ENCODE assay signal across 34 cellular contexts in genomic region chr16:47072158-47072557, GRCh38.
"Had no signal": no experiment of that assay in that cellular context is flagged by ENCODE, and none has a peak within 500 bp of the region (broad histone marks: within the 10 kb centered on the region; RNA-seq: fewer than 3 reads in every experiment).

No MANE protein-coding gene starts in this region.

- H3K4me3 ChIP-seq: adrenal gland, ascending aorta, body of pancreas, breast epithelium, cardiac muscle cell had no signal

- H3K4me1 ChIP-seq: adrenal gland, ascending aorta, body of pancreas, breast epithelium had no signal

- H3K9me3 ChIP-seq: adrenal gland, ascending aorta, body of pancreas, breast epithelium had no signal

- H3K27me3 ChIP-seq: adrenal gland, ascending aorta, body of pancreas, brain microvascular endothelial cell, breast epithelium, cardiac muscle cell had no signal

- FAIRE-seq: astrocyte, bronchial epithelial cell had no signal

- DNase-seq: activated effector memory CD4-positive, alpha-beta T cell treated with anti-CD3 and anti-CD28 coated beads, Interleukin-2, amount 50 U/mL, for 16 hours; activated effector memory CD4-positive, alpha-beta T cell treated with Interleukin-2 at 50 U/mL for 16 hours; activated gamma-delta T cell; activated gamma-delta T cell treated with Interleukin-2 at 50 U/mL for 16 hours; activated naive CD4-positive, alpha-beta T cell; activated naive CD4-positive, alpha-beta T cell treated with anti-CD3 and anti-CD28 coated beads for 36 hours; activated naive CD4-positive, alpha-beta T cell treated with anti-CD3 and anti-CD28 coated beads, Interleukin-2, amount 10 ng/mL, durations not matched to agents 7 days and 5 days; activated naive CD4-positive, alpha-beta T cell treated with anti-CD3 and anti-CD28 coated beads, Interleukin-2, amount 50 U/mL, for 16 hours; activated naive CD4-positive, alpha-beta T cell treated with Interleukin-2 at 50 U/mL for 16 hours; activated naive CD8-positive, alpha-beta T cell treated with anti-CD3 and anti-CD28 coated beads for 36 hours; activated naive CD8-positive, alpha-beta T cell treated with anti-CD3 and anti-CD28 coated beads, Interleukin-2, amount 10 ng/mL, durations not matched to agents 7 days and 5 days; activated naive CD8-positive, alpha-beta T cell treated with anti-CD3 and anti-CD28 coated beads, Interleukin-2, amount 50 U/mL, for 24 hours; activated T-cell treated with anti-CD3 and anti-CD28 coated beads, Interleukin-2, amount 50 U/mL, for 1 hour; activated T-cell treated with anti-CD3 and anti-CD28 coated beads, Interleukin-2, amount 50 U/mL, for 24 hours; activated T-cell treated with anti-CD3 and anti-CD28 coated beads, Interleukin-2, amount 50 U/mL, for 4 hours; activated T-cell treated with anti-CD3 and anti-CD28 coated beads, Interleukin-2, amount 50 U/mL, for 48 hours; activated T-cell treated with anti-CD3 and anti-CD28 coated beads, Interleukin-2, amount 50 U/mL, for 72 hours; adrenal gland; amniotic stem cell; amygdala; anterior cingulate cortex; aorta; body of pancreas; brain microvascular endothelial cell; caudate nucleus; central memory CD4-positive, alpha-beta T cell; cerebellar nuclear complex had no signal

- ATAC-seq: activated naive CD4-positive, alpha-beta T cell treated with anti-CD3 and anti-CD28 coated beads, Interleukin-2, amount 50 U/mL, for 72 hours; activated naive CD8-positive, alpha-beta T cell treated with anti-CD3 and anti-CD28 coated beads, Interleukin-2, amount 50 U/mL, for 24 hours; activated T-cell treated with anti-CD3 and anti-CD28 coated beads, Interleukin-2, amount 50 U/mL, for 4 hours; activated T-cell treated with anti-CD3 and anti-CD28 coated beads, Interleukin-2, amount 50 U/mL, for 72 hours; activated T-helper 17 cell treated with anti-CD3 and anti-CD28 coated beads, Interleukin-2, amount 50 U/mL, for 72 hours; body of pancreas had no signal

- H3K36me3 ChIP-seq: adrenal gland, ascending aorta, brain microvascular endothelial cell, breast epithelium, cardiac muscle cell had no signal

- H3K27ac ChIP-seq: adrenal gland, ascending aorta, body of pancreas, brain microvascular endothelial cell, breast epithelium, cardiac muscle cell had no signal
